In genomic region chr12:119710374-119710773, GRCh38 we compare ENCODE assay signal across 21 cellular contexts. TPM values are rescaled to one million over a fixed set of nuclear protein-coding genes. Genes with fewer than 3 reads are reported as not detected.
DNase-seq lines count a peak whose midpoint lies in the region; ATAC-seq and TF ChIP-seq lines count a peak whose summit lies in the region.
"Had no signal": no experiment of that assay in that cellular context is flagged by ENCODE, and none has a peak within 500 bp of the region (broad histone marks: within the 10 kb centered on the region; RNA-seq: fewer than 3 reads in every experiment).

No MANE protein-coding gene starts in this region.

- H3K23ac ChIP-seq in trophoblast cell (ENCODE audit: low read length): no peak overlapping the region

- H2BK120ac ChIP-seq in trophoblast cell (ENCODE audit: insufficient read depth, low read length, poor library complexity): no peak overlapping the region

- H2BK5ac ChIP-seq in trophoblast cell (ENCODE audit: low read depth, low read length, poor library complexity): no peak overlapping the region

- no peak overlapping the region for H4K8ac ChIP-seq in trophoblast cell (ENCODE audit: low read depth, low read length)

- H3K4ac ChIP-seq in trophoblast cell (ENCODE audit: low read depth, low read length): no peak overlapping the region

- H4K91ac ChIP-seq in trophoblast cell (ENCODE audit: low read depth, low read length): no peak overlapping the region

- H3K4me3 ChIP-seq in RWPE2 (ENCODE audit: severe bottlenecking) (no peak overlapping the region), kidney epithelial cell (ENCODE audit: low read depth, low read length) (no peak overlapping the region), stomach (no peak overlapping the region), trophoblast cell (ENCODE audit: low read depth, low read length) (no peak overlapping the region)
- H3K4me3 ChIP-seq: spleen, transverse colon had no signal

- TF ChIP-seq CTCF in RWPE2 (IDR thresholded peaks at IDR 0.05; ENCODE audit: poor library complexity, severe bottlenecking) (no peak), kidney epithelial cell (IDR thresholded peaks at IDR 0.05; ENCODE audit: insufficient read depth, low read length, poor library complexity, severe bottlenecking) (no peak), stomach (IDR thresholded peaks at IDR 0.05) (no peak)

- H3K9me3 ChIP-seq in RWPE2 (ENCODE audit: severe bottlenecking): no peaks in the 10 kb centered on the region
- no peaks in the 10 kb centered on the region for H3K9me3 ChIP-seq in stomach
- peaks cover 1% of the 10 kb centered on the region for H3K9me3 ChIP-seq in trophoblast cell (ENCODE audit: insufficient read depth, low read depth, low read length)
- H3K9me3 ChIP-seq: spleen, transverse colon had no signal

- ATAC-seq in RWPE2 (ENCODE audit: low read depth) (peak; percentile 91), HG03378 (IDR thresholded peaks at IDR 0.05; ENCODE audit: unreplicated experiment) (no peak)
- ATAC-seq: activated CD8-positive, alpha-beta T cell treated with anti-CD3 and anti-CD28 coated beads, Interleukin-2, amount 10 ng/mL, durations not matched to agents 7 days and 5 days; activated T-cell treated with anti-CD3 and anti-CD28 coated beads, Interleukin-2, amount 50 U/mL, for 72 hours; left colon; T-cell had no signal

- H3K36me3 ChIP-seq in RWPE2 (ENCODE audit: low read depth): peaks cover 74% of the 10 kb centered on the region
- peaks cover 4% of the 10 kb centered on the region for H3K36me3 ChIP-seq in kidney epithelial cell (ENCODE audit: control insufficient read depth, insufficient read depth, low read length)
- H3K36me3 ChIP-seq in stomach: peaks cover 0 to 17% (median 0%) of the 10 kb centered on the region in 4 donors
- H3K36me3 ChIP-seq in trophoblast cell (ENCODE audit: control insufficient read depth in 1 of 2, insufficient read depth in 2 of 2, low read length in 2 of 2): peaks cover 28 to 39% of the 10 kb centered on the region in 2 experiments
- H3K36me3 ChIP-seq: brain microvascular endothelial cell, transverse colon had no signal

- no peak overlapping the region for H2AK5ac ChIP-seq in trophoblast cell (ENCODE audit: low read length)

- H3K4me2 ChIP-seq in trophoblast cell (ENCODE audit: low read length): no peak overlapping the region

- WGBS in stomach, 5 donors: 38 to 69% (median 56%) methylated on average over 9 of the region's 9 CpGs
- WGBS in trophoblast cell (ENCODE audit: extremely low coverage, insufficient coverage, insufficient read length): no CpG with 5 or more reads among the region's 9 CpGs

- no peak overlapping the region for H2BK12ac ChIP-seq in trophoblast cell (ENCODE audit: low read length)

- H3K79me2 ChIP-seq in trophoblast cell (ENCODE audit: control insufficient read depth, insufficient read depth, low read length, poor library complexity): no peaks in the 10 kb centered on the region

- peak in 1 of 4 donors; percentile 14 for TF ChIP-seq POLR2A in stomach (IDR thresholded peaks at IDR 0.05)

- no peak overlapping the region for H3K18ac ChIP-seq in trophoblast cell (ENCODE audit: low read length)

- no peak overlapping the region for H2AFZ ChIP-seq in trophoblast cell (ENCODE audit: insufficient read depth, low read length, poor library complexity)

- no peak overlapping the region for H3K14ac ChIP-seq in trophoblast cell (ENCODE audit: low read length)

- H3K27ac ChIP-seq in RWPE2 (ENCODE audit: poor library complexity, severe bottlenecking) (peak overlapping the region; percentile 9), stomach (peak overlapping the region; percentile 73 to 92 (median 76)), trophoblast cell (ENCODE audit: low read depth, low read length) (no peak overlapping the region)
- H3K27ac ChIP-seq: brain microvascular endothelial cell, spleen, transverse colon had no signal

- TF ChIP-seq EP300 in stomach (IDR thresholded peaks at IDR 0.05): no peak

- no peaks in the 10 kb centered on the region for H3K27me3 ChIP-seq in RWPE2 (ENCODE audit: insufficient read depth, poor library complexity, severe bottlenecking)
- no peaks in the 10 kb centered on the region for H3K27me3 ChIP-seq in kidney epithelial cell (ENCODE audit: control insufficient read depth, insufficient read depth, low read length)
- no peaks in the 10 kb centered on the region for H3K27me3 ChIP-seq in stomach
- H3K27me3 ChIP-seq in trophoblast cell (ENCODE audit: insufficient read depth, low read length): no peaks in the 10 kb centered on the region
- H3K27me3 ChIP-seq: brain microvascular endothelial cell, spleen, transverse colon had no signal

- H3K79me1 ChIP-seq in trophoblast cell (ENCODE audit: low read length): no peaks in the 10 kb centered on the region

- H4K12ac ChIP-seq in trophoblast cell (ENCODE audit: low read depth, low read length): no peak overlapping the region

- H3K9ac ChIP-seq in trophoblast cell (ENCODE audit: low read length): no peak overlapping the region

- DNase-seq in NCI-H2029 treated with DMSO at 0.1 percent for 48 hours (lab: John Stamatoyannopoulos, UW) (peak; percentile 73), RWPE2 (ENCODE audit: low spot score) (no peak), kidney epithelial cell (ENCODE audit: low read depth) (peak; percentile 67), stomach (peak; percentile 82), EL (no peak), GDM1 (lab: John Stamatoyannopoulos, UW) (no peak), trophoblast cell (no peak)
- DNase-seq: activated CD8-positive, alpha-beta T cell treated with anti-CD3 and anti-CD28 coated beads, Interleukin-2, amount 10 ng/mL, durations not matched to agents 7 days and 5 days; activated naive CD8-positive, alpha-beta T cell treated with anti-CD3 and anti-CD28 coated beads, Interleukin-2, amount 10 ng/mL, durations not matched to agents 7 days and 5 days; activated T-cell treated with anti-CD3 and anti-CD28 coated beads, Interleukin-2, amount 50 U/mL, for 72 hours; brain microvascular endothelial cell; GOT3; left colon; NCI-H1048; NCI-H2171 treated with DMSO at 0.1 percent for 48 hours; posterior cingulate gyrus; Right ventricle myocardium superior; spleen; T-cell; transverse colon had no signal

- H3K4me1 ChIP-seq in RWPE2 (ENCODE audit: insufficient read depth, poor library complexity, severe bottlenecking): peaks cover 15% of the 10 kb centered on the region
- peaks cover 0 to 29% (median 18%) of the 10 kb centered on the region in 4 donors for H3K4me1 ChIP-seq in stomach
- no peaks in the 10 kb centered on the region for H3K4me1 ChIP-seq in trophoblast cell (ENCODE audit: control insufficient read depth in 1 of 2, insufficient read depth in 2 of 2, low read length in 2 of 2)
- H3K4me1 ChIP-seq: spleen, transverse colon had no signal

- intact Hi-C loops in stomach (cut with DNase I; ENCODE audit: low total_unique reads): no loop called here

RNA-seq across cellular contexts. Expression of gene PRKAB1, which starts 42.4 kb away (rescaled TPM):
- total RNA-seq in kidney epithelial cell: 28.9 and 36.6 TPM in 2 replicates
- 100 to 1,000 TPM in 1 of 5 donors, 10 to 100 TPM in 4; 22.6 to 143 (median 53.6) TPM for total RNA-seq in stomach
- 10 to 100 TPM; 30.7 to 53.6 (median 45.8) TPM for polyA plus RNA-seq in stomach
- polyA plus RNA-seq in trophoblast cell (2013): 18.5 and 20.8 TPM in 2 replicates

Comparison
In these comparisons a context has a peak if more than half of its experiments do, and no peak if none do; other contexts are left out.
1. DNase-seq: peak in NCI-H2029 treated with DMSO at 0.1 percent for 48 hours (single experiment), kidney epithelial cell (single experiment) and stomach (single experiment); none in RWPE2 (single experiment), EL (single experiment), GDM1 (single experiment) and trophoblast cell (0 of 2).